26 cellular contexts compared by ENCODE assay signal in the genomic region with DNA sequence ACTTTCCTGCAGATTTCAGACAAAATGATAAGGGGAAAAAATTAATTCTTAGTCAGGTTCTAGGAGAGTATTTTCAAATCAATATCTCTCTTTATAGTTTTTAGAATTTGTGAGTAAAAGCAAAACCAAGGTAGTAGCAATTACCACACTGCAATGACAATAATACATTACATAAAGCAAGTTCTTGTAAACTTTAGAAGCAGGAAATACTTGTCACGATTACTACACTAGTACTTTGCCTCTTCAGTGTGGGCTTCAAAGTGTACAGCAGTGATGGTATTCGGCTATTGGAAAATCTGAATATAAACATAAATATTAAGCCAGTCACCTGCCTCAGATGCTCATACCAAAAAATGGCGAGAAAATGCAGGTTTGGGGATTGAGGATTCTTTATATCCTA.
DNase-seq lines count a peak whose midpoint lies in the region; ATAC-seq, FAIRE-seq and TF ChIP-seq lines count a peak whose summit lies in the region.
"Had no signal": no experiment of that assay in that cellular context is flagged by ENCODE, and none has a peak within 500 bp of the region (broad histone marks: within the 10 kb centered on the region; RNA-seq: fewer than 3 reads in every experiment).

No MANE protein-coding gene starts in this region.

- 0 out of 2 replicates have a peak overlapping the region, but pooled peaks have one; percentile 38 for H2AFZ ChIP-seq in GM23338

- no peak for TF ChIP-seq EP300 in A549 (IDR thresholded peaks at IDR 0.05)

- TF ChIP-seq CTCF in A549 (IDR thresholded peaks at IDR 0.05) (no peak), GM23338 (conservative IDR thresholded peaks at IDR 0.05; ENCODE audit: low read depth in 2 of 2) (no peak), endothelial cell (IDR thresholded peaks at IDR 0.05; ENCODE audit: unreplicated experiment) (no peak)

- TF ChIP-seq RAD21 in A549 (conservative IDR thresholded peaks at IDR 0.05 in 1 of 2, IDR thresholded peaks at IDR 0.05 in 1 of 2): no peak

- peak; percentile 41 for ATAC-seq in activated CD8-positive, alpha-beta memory T cell treated with anti-CD3 and anti-CD28 coated beads, Interleukin-2, amount 10 ng/mL, durations not matched to agents 7 days and 5 days
- ATAC-seq in A549: no peak
- no peak for ATAC-seq in GM23338
- peak; percentile 64 for ATAC-seq in left colon
- ATAC-seq: heart left ventricle; stimulated activated naive B cell treated with anti-CD40 and anti-IgM and Interleukin-4, amounts not matched to agents 10 μg/mL and 1 μg/mL and 100 μg/mL, for 72 hours had no signal

- no peaks in the 10 kb centered on the region for H3K9me3 Mint-ChIP-seq in activated CD8-positive, alpha-beta memory T cell treated with anti-CD3 and anti-CD28 coated beads, Interleukin-2, amount 10 ng/mL, durations not matched to agents 7 days and 5 days (ENCODE audit: low read depth)
- H3K9me3 Mint-ChIP-seq in GM23338: no peaks in the 10 kb centered on the region; the same call in 2 of the 3 replicates
- H3K9me3 Mint-ChIP-seq in endothelial cell (ENCODE audit: unreplicated experiment): no peaks in the 10 kb centered on the region

- FAIRE-seq in A549 (lab: Jason Lieb, UNC) (no peak), RCC 7860 (lab: Jason Lieb, UNC) (no peak)
- FAIRE-seq: TTC549 had no signal

- intact Hi-C loops in left colon (cut with DNase I, micrococcal nuclease): no loop called here

- TF ChIP-seq POLR2A in A549 (IDR thresholded peaks at IDR 0.05; ENCODE audit: low read length): no peak

- H3K9me2 ChIP-seq in GM23338 (ENCODE audit: insufficient read depth): peaks cover 22% of the 10 kb centered on the region

- H3K27me3 Mint-ChIP-seq in activated CD8-positive, alpha-beta memory T cell treated with anti-CD3 and anti-CD28 coated beads, Interleukin-2, amount 10 ng/mL, durations not matched to agents 7 days and 5 days: peaks cover 21% of the 10 kb centered on the region
- H3K27me3 Mint-ChIP-seq in GM23338 (ENCODE audit: insufficient read depth, low read depth, poor library complexity) (peaks cover 4% of the 10 kb centered on the region), endothelial cell (ENCODE audit: unreplicated experiment) (peaks cover 8% of the 10 kb centered on the region)
- H3K27me3 Mint-ChIP-seq: stimulated activated naive B cell treated with anti-CD40 and anti-IgM and Interleukin-4, amounts not matched to agents 10 μg/mL and 1 μg/mL and 100 μg/mL, for 72 hours had no signal

- H3K27ac ChIP-seq in A549: peak overlapping the region; percentile 31 to 72; a peak in 2 of 6 replicates
- H3K27ac ChIP-seq in GM23338 (ENCODE audit: low read depth): no peak overlapping the region
- H3K27ac ChIP-seq: Peyer's patch, testis, uterus had no signal

- no peak overlapping the region for H3K4me3 ChIP-seq in A549
- no peak overlapping the region for H3K4me3 ChIP-seq in GM23338
- H3K4me3 ChIP-seq: heart left ventricle, Peyer's patch, smooth muscle cell, testis, uterus had no signal

- H3K4me2 ChIP-seq in A549 (no peak overlapping the region), GM23338 (no peak overlapping the region)
- H3K4me2 ChIP-seq: smooth muscle cell had no signal

- no peaks in the 10 kb centered on the region for H3K9me3 ChIP-seq in A549
- H3K9me3 ChIP-seq: heart left ventricle, Peyer's patch, testis, uterus had no signal

- peaks cover 3% of the 10 kb centered on the region for H3K36me3 Mint-ChIP-seq in activated CD8-positive, alpha-beta memory T cell treated with anti-CD3 and anti-CD28 coated beads, Interleukin-2, amount 10 ng/mL, durations not matched to agents 7 days and 5 days
- no peaks in the 10 kb centered on the region for H3K36me3 Mint-ChIP-seq in GM23338 (ENCODE audit: low read depth)
- peaks cover 3% of the 10 kb centered on the region for H3K36me3 Mint-ChIP-seq in endothelial cell (ENCODE audit: low read depth, unreplicated experiment)

- H3K27me3 ChIP-seq in GM23338 (ENCODE audit: insufficient read depth): no peaks in the 10 kb centered on the region
- H3K27me3 ChIP-seq: heart left ventricle, Peyer's patch, testis, uterus had no signal

- DNase-seq in activated CD8-positive, alpha-beta memory T cell treated with anti-CD3 and anti-CD28 coated beads, Interleukin-2, amount 10 ng/mL, durations not matched to agents 7 days and 5 days: no peak
- DNase-seq in activated CD8-positive, alpha-beta memory T cell treated with anti-CD3 and anti-CD28 coated beads, Interleukin-2, amount 50 U/mL, for 4 hours: no peak
- DNase-seq in A549 (ENCODE audit: low read depth in 1 of 2, low spot score in 1 of 2) (no peak), GM23338 (ENCODE audit: low spot score) (no peak), left colon (no peak), NCI-H1930 (lab: John Stamatoyannopoulos, UW) (no peak), RCC 7860 (ENCODE audit: low spot score) (no peak), endothelial cell (ENCODE audit: low spot score) (no peak)
- DNase-seq: ACHN; activated CD4-positive, alpha-beta T cell treated with anti-CD3 and anti-CD28 coated beads for 4 hours; activated naive CD8-positive, alpha-beta T cell treated with anti-CD3 and anti-CD28 coated beads, Interleukin-2, amount 10 ng/mL, durations not matched to agents 7 days and 5 days; C1 segment of cervical spinal cord; cerebellar nuclear complex; erythroblast; heart left ventricle; Kasumi-1; mammary epithelial cell; NCI-H187; NCI-H526; Peyer's patch; stimulated activated CD4-positive, alpha-beta T cell treated with anti-CD3 and anti-CD28 coated beads, Interleukin-2, amount 100 ng/mL, for 24 hours; stimulated activated naive B cell treated with anti-CD40 and anti-IgM and Interleukin-4, amounts not matched to agents 10 μg/mL and 1 μg/mL and 100 μg/mL, for 72 hours; testis; uterus had no signal

- peaks cover 32% of the 10 kb centered on the region for H3K4me1 Mint-ChIP-seq in activated CD8-positive, alpha-beta memory T cell treated with anti-CD3 and anti-CD28 coated beads, Interleukin-2, amount 10 ng/mL, durations not matched to agents 7 days and 5 days
- H3K4me1 Mint-ChIP-seq in GM23338: peaks cover 16% of the 10 kb centered on the region
- H3K4me1 Mint-ChIP-seq in endothelial cell (ENCODE audit: unreplicated experiment): peaks cover 10% of the 10 kb centered on the region

- H3K79me2 ChIP-seq in GM23338 (replicated peaks; ENCODE audit: insufficient read depth): no peaks in the 10 kb centered on the region

- H3K36me3 ChIP-seq in GM23338 (ENCODE audit: insufficient read depth): no peaks in the 10 kb centered on the region
- H3K36me3 ChIP-seq: heart left ventricle, Peyer's patch, uterus had no signal

- H4K20me1 ChIP-seq in GM23338 (replicated peaks; ENCODE audit: insufficient read depth): no peaks in the 10 kb centered on the region

- peaks cover 61% of the 10 kb centered on the region for H3K4me1 ChIP-seq in A549
- peaks cover 3% of the 10 kb centered on the region; the same call in 1 of the 2 replicates for H3K4me1 ChIP-seq in GM23338 (ENCODE audit: insufficient read depth)
- H3K4me1 ChIP-seq: Peyer's patch, testis, uterus had no signal

- H3K27ac Mint-ChIP-seq in activated CD8-positive, alpha-beta memory T cell treated with anti-CD3 and anti-CD28 coated beads, Interleukin-2, amount 10 ng/mL, durations not matched to agents 7 days and 5 days: no peak overlapping the region
- H3K27ac Mint-ChIP-seq in GM23338 (no peak overlapping the region), endothelial cell (ENCODE audit: unreplicated experiment) (no peak overlapping the region)
- H3K27ac Mint-ChIP-seq: activated naive CD8-positive, alpha-beta T cell treated with anti-CD3 and anti-CD28 coated beads, Interleukin-2, amount 10 ng/mL, durations not matched to agents 7 days and 5 days had no signal

- CTCF ChIA-PET in activated CD8-positive, alpha-beta memory T cell treated with anti-CD3 and anti-CD28 coated beads, Interleukin-2, amount 10 ng/mL, durations not matched to agents 7 days and 5 days (lab: Charles Lee): no interaction called here
- CTCF ChIA-PET in A549 (lab: Yijun Ruan, JAX): interaction anchor here (2.3 kb wide), 1 partner anchor 216 kb away, joined by 6 read pairs; no protein-coding TSS in a partner anchor

- WGBS in A549 (ENCODE audit: missing lambda C conversion rate): 86% methylated on average over 3 of the region's 3 CpGs

- H3F3A ChIP-seq in GM23338 (replicated peaks; ENCODE audit: low read depth): no peaks in the 10 kb centered on the region

- POLR2A ChIA-PET in A549 (lab: Yijun Ruan, JAX): no interaction called here

- H3K4me3 Mint-ChIP-seq in activated CD8-positive, alpha-beta memory T cell treated with anti-CD3 and anti-CD28 coated beads, Interleukin-2, amount 10 ng/mL, durations not matched to agents 7 days and 5 days: no peak overlapping the region
- H3K4me3 Mint-ChIP-seq in GM23338 (no peak overlapping the region), endothelial cell (ENCODE audit: unreplicated experiment) (no peak overlapping the region)
- H3K4me3 Mint-ChIP-seq: activated naive CD8-positive, alpha-beta T cell treated with anti-CD3 and anti-CD28 coated beads, Interleukin-2, amount 10 ng/mL, durations not matched to agents 7 days and 5 days; stimulated activated naive B cell treated with anti-CD40 and anti-IgM and Interleukin-4, amounts not matched to agents 10 μg/mL and 1 μg/mL and 100 μg/mL, for 72 hours had no signal

TF ChIP-seq in A549, 52 proteins besides CTCF, POLR2A, EP300 and RAD21 (continues in another document):
- TF ChIP-seq SREBF2 (IDR thresholded peaks at IDR 0.05) (no peak), CHD4 (IDR thresholded peaks at IDR 0.05; ENCODE audit: borderline replicate concordance) (no peak), HOXB13 (CRISPR knock-in tag; IDR thresholded peaks at IDR 0.05; ENCODE audit: low read depth) (no peak), EHF (CRISPR knock-in tag; IDR thresholded peaks at IDR 0.05) (no peak)
- TF ChIP-seq, protein P1, sequence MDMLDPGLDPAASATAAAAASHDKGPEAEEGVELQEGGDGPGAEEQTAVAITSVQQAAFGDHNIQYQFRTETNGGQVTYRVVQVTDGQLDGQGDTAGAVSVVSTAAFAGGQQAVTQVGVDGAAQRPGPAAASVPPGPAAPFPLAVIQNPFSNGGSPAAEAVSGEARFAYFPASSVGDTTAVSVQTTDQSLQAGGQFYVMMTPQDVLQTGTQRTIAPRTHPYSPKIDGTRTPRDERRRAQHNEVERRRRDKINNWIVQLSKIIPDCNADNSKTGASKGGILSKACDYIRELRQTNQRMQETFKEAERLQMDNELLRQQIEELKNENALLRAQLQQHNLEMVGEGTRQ (IDR thresholded peaks at IDR 0.05): no peak

TF ChIP-seq in GM23338, 12 proteins besides CTCF, POLR2A, EP300 and RAD21 (continues in another document):
- no peak for TF ChIP-seq ZNF331 (CRISPR knock-in tag; IDR thresholded peaks at IDR 0.05; ENCODE audit: low read depth)

Comparison
In these comparisons a context has a peak if more than half of its experiments do, and no peak if none do; other contexts are left out.
1. ATAC-seq: peak in activated CD8-positive, alpha-beta memory T cell treated with anti-CD3 and anti-CD28 coated beads, Interleukin-2, amount 10 ng/mL, durations not matched to agents 7 days and 5 days (single experiment) and left colon (single experiment); none in A549 (0 of 2) and GM23338 (single experiment).